Comparison of ENCODE assay signal across 8 cellular contexts in the genomic region with DNA sequence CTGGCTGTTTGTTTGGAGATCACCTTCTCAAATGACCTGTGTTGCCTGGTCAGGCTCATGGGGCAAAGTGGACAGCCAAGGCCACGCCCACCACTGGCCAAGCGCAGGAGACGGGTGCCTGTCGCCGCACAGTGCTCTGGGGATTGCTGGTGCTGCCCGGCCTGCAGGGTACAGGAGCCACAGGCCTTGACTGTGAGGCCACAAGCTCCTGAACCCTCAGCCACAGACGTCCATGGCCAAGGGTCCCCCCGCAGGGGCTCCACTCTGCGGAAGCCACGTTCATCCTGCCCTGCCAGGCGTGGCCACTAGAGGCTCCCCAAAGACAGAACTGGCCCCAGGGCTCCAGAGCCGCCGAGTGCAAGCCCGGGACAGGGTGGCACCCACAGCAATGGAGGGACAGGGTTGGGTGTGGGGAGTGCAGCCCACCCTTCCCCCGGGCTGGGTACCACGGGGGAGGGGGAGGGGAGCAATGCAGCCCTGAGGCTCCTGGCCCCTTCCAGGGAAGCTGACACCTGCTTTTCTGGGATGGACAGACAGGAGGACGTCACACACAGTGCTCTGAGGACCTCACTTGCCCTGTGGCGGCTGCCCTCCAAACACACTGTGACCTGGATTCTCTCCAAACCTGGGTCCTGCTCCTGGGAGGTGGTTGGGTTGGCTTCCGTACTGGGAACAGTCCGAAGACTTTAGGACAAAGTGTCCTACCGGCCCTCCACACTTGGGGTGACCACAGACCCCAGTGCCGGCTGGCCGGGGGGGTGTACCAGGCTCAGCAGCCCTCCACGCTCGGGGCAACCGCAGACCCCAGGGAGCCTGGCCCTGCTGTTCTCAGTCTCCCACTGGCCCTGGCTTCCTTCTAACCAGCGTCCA. TPM values are rescaled to one million over a fixed set of nuclear protein-coding genes. Genes with fewer than 3 reads are reported as not detected.
A peak's percentile ranks its signal among the peaks of the same experiment; 100 is the strongest.
DNase-seq lines count a peak whose midpoint lies in the region; ATAC-seq lines count a peak whose summit lies in the region.

No MANE protein-coding gene starts in this region.

- DNase-seq in GM04504 (ENCODE audit: low read depth) (peak; percentile 14), NCI-H2107 treated with DMSO at 0.1 percent for 48 hours (lab: John Stamatoyannopoulos, UW; ENCODE audit: unreplicated experiment) (peak; percentile 59), cerebellum (ENCODE audit: low spot score) (peak; percentile 81), left colon (peak; percentile 72 to 83)
- DNase-seq in stimulated activated CD4-positive, alpha-beta T cell treated with anti-CD3 and anti-CD28 coated beads, Interleukin-2, amount 100 ng/mL, for 4 hours (ENCODE audit: low read depth), result peak; percentile 44

- ATAC-seq in HG02678 (IDR thresholded peaks at IDR 0.05; ENCODE audit: unreplicated experiment), result peak; percentile 66
- peak; percentile 67 to 77 for ATAC-seq in activated CD4-positive, CD25-positive, alpha-beta regulatory T cell treated with anti-CD3 and anti-CD28 coated beads, Interleukin-2, amount 50 U/mL, for 24 hours
- peak; percentile 85 for ATAC-seq in left colon
- ATAC-seq in GM18909 (IDR thresholded peaks at IDR 0.05; ENCODE audit: poor library complexity, unreplicated experiment), result no peak

- intact Hi-C loops in left colon (cut with DNase I, micrococcal nuclease), result loop anchor here in 1 of 2 donors (5.0 kb wide), 1 partner anchor 231 kb away; no protein-coding TSS in a partner anchor

RNA-seq across cellular contexts. Expression of a gene that starts 21.5 kb away (rescaled TPM):
- 12.2 TPM for total RNA-seq in cerebellum
- 1 to 10 TPM; 3.9 to 6.3 TPM for total RNA-seq in left colon

RNA-seq across cellular contexts. Expression of a gene that starts 59.6 kb away (rescaled TPM):
- 7.1 TPM for total RNA-seq in cerebellum
- total RNA-seq in left colon, result 1 to 10 TPM; 4.1 to 8.2 TPM

Comparison
In these comparisons a context has a peak if more than half of its experiments do, and no peak if none do; other contexts are left out.
1. DNase-seq: peak in every context shown above with its lines; median percentile 81 in cerebellum; 78 in left colon; 59 in NCI-H2107 treated with DMSO at 0.1 percent for 48 hours; 44 in stimulated activated CD4-positive, alpha-beta T cell treated with anti-CD3 and anti-CD28 coated beads, Interleukin-2, amount 100 ng/mL, for 4 hours; 14 in GM04504.